Comparison of ENCODE assay signal across 25 cellular contexts in the genomic region with DNA sequence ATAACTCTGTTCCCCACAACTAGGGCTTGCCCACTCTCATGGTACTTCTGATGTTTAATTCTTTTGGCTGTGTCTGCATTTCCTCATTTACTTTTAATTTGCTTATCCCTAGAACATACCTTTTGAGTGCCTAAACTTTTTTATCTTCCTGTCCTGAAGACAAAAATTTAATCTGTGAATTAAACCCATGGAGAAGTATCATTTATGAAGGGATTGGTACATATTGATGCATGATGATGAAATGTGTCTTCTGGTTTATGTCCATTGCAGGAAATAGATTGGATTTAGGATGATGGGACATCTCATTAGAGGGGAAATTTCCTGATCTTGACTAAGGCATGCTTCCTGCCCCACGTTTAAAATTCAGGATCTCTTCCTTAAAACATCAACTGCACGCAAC.
DNase-seq lines count a peak whose midpoint lies in the region; ATAC-seq and TF ChIP-seq lines count a peak whose summit lies in the region.
"Had no signal": no experiment of that assay in that cellular context is flagged by ENCODE, and none has a peak within 500 bp of the region (broad histone marks: within the 10 kb centered on the region; RNA-seq: fewer than 3 reads in every experiment).

No MANE protein-coding gene starts in this region.

- peaks cover 4% of the 10 kb centered on the region for H3K36me3 ChIP-seq in breast epithelium
- H3K36me3 ChIP-seq in muscle layer of duodenum (ENCODE audit: control insufficient read depth in 1 of 2, insufficient read depth in 2 of 2, low read length in 2 of 2): peaks cover 0 to 11% of the 10 kb centered on the region in 2 donors
- H3K36me3 ChIP-seq in uterus: no peaks in the 10 kb centered on the region
- H3K36me3 ChIP-seq: Peyer's patch had no signal

- peaks cover 44% of the 10 kb centered on the region for H3K4me1 Mint-ChIP-seq in MCF 10A (ENCODE audit: insufficient read depth, unreplicated experiment)
- H3K4me1 Mint-ChIP-seq: stimulated activated naive B cell treated with anti-CD40 and anti-IgM and Interleukin-4, amounts not matched to agents 10 μg/mL and 1 μg/mL and 100 μg/mL, for 72 hours had no signal

- TF ChIP-seq CTCF in MCF 10A (IDR thresholded peaks at IDR 0.05; ENCODE audit: unreplicated experiment) (no peak), breast epithelium (IDR thresholded peaks at IDR 0.05) (no peak), uterus (IDR thresholded peaks at IDR 0.05) (no peak)

- POLR2A ChIA-PET in MCF 10A (lab: Yijun Ruan, JAX): interaction anchor here (1.0 to 7.6 kb wide), 10 partner anchors 24 to 254 kb away, joined by 3 to 102 read pairs (median 4); partner anchors contain the start of gene IGF1R

- DNase-seq in MCF 10A (ENCODE audit: unreplicated experiment) (no peak), breast epithelium (ENCODE audit: low spot score in 2 of 2) (no peak), epithelial cell of prostate (ENCODE audit: low read depth, low spot score) (no peak), uterus (no peak), GDM1 (lab: John Stamatoyannopoulos, UW) (no peak)
- no peak for DNase-seq in activated CD8-positive, alpha-beta memory T cell treated with anti-CD3 and anti-CD28 coated beads for 24 hours
- DNase-seq: activated CD4-positive, CD25-positive, alpha-beta regulatory T cell treated with anti-CD3 and anti-CD28 coated beads, Interleukin-2, amount 50 U/mL, for 72 hours; activated naive CD4-positive, alpha-beta T cell treated with anti-CD3 and anti-CD28 coated beads, Interleukin-2, amount 50 U/mL, for 16 hours; activated T-cell treated with anti-CD3 and anti-CD28 coated beads, Interleukin-2, amount 50 U/mL, for 72 hours; body of pancreas; Calu3; H7; mucosa of descending colon; MV-4-11; NCI-H1694 treated with DMSO at 0.1 percent for 48 hours; NCI-H2227 treated with DMSO at 0.1 percent for 48 hours; Peyer's patch; retina; stimulated activated naive B cell treated with anti-CD40 and anti-IgM and Interleukin-4, amounts not matched to agents 10 μg/mL and 1 μg/mL and 100 μg/mL, for 72 hours; upper lobe of left lung had no signal

- no TSS peak for BruUV-seq in MCF 10A (replicated peaks; lab: Mats Ljungman, UMichigan)

- H3K9me3 ChIP-seq in breast epithelium (no peaks in the 10 kb centered on the region), muscle layer of duodenum (ENCODE audit: control insufficient read depth in 1 of 2, low read length in 2 of 2) (no peaks in the 10 kb centered on the region), uterus (no peaks in the 10 kb centered on the region)
- H3K9me3 ChIP-seq: body of pancreas, mucosa of descending colon, Peyer's patch, upper lobe of left lung had no signal

- no peaks in the 10 kb centered on the region for H3K27me3 Mint-ChIP-seq in MCF 10A (ENCODE audit: insufficient read depth, unreplicated experiment)
- H3K27me3 Mint-ChIP-seq: stimulated activated naive B cell treated with anti-CD40 and anti-IgM and Interleukin-4, amounts not matched to agents 10 μg/mL and 1 μg/mL and 100 μg/mL, for 72 hours had no signal

- H3K27me3 ChIP-seq in breast epithelium (no peaks in the 10 kb centered on the region), muscle layer of duodenum (ENCODE audit: low read depth, low read length) (no peaks in the 10 kb centered on the region), uterus (no peaks in the 10 kb centered on the region)
- H3K27me3 ChIP-seq: body of pancreas, Peyer's patch, upper lobe of left lung had no signal

- H3K4me3 Mint-ChIP-seq in MCF 10A (ENCODE audit: unreplicated experiment): no peak overlapping the region
- H3K4me3 Mint-ChIP-seq: activated T-cell treated with anti-CD3 and anti-CD28 coated beads, Interleukin-2, amount 50 U/mL, for 72 hours; stimulated activated naive B cell treated with anti-CD40 and anti-IgM and Interleukin-4, amounts not matched to agents 10 μg/mL and 1 μg/mL and 100 μg/mL, for 72 hours had no signal

- H3K36me3 Mint-ChIP-seq in MCF 10A (ENCODE audit: insufficient read depth, unreplicated experiment): peaks cover 31% of the 10 kb centered on the region

- ATAC-seq in HG03139 (IDR thresholded peaks at IDR 0.05; ENCODE audit: unreplicated experiment): no peak
- ATAC-seq: activated T-cell treated with anti-CD3 and anti-CD28 coated beads, Interleukin-2, amount 50 U/mL, for 72 hours; body of pancreas; K562; mucosa of descending colon; stimulated activated naive B cell treated with anti-CD40 and anti-IgM and Interleukin-4, amounts not matched to agents 10 μg/mL and 1 μg/mL and 100 μg/mL, for 72 hours had no signal

- CTCF ChIA-PET in MCF 10A (lab: Yijun Ruan, JAX): interaction anchor here (0.6 to 1.0 kb wide), 4 partner anchors 16 to 232 kb away, joined by 3 to 5 read pairs (median 4); no protein-coding TSS in a partner anchor

- H3K4me1 ChIP-seq in breast epithelium: peaks cover 0 to 3% of the 10 kb centered on the region in 2 donors
- peaks cover 0 to 8% of the 10 kb centered on the region in 2 donors for H3K4me1 ChIP-seq in muscle layer of duodenum (ENCODE audit: control insufficient read depth in 1 of 2, insufficient read depth in 2 of 2, low read length in 2 of 2)
- H3K4me1 ChIP-seq in uterus: no peaks in the 10 kb centered on the region
- H3K4me1 ChIP-seq: Peyer's patch had no signal

- no peak overlapping the region for H3K27ac ChIP-seq in breast epithelium
- H3K27ac ChIP-seq in epithelial cell of prostate: peak overlapping the region; percentile 94
- H3K27ac ChIP-seq in muscle layer of duodenum (ENCODE audit: low read length): peak overlapping the region; percentile 53
- peak overlapping the region; percentile 56 to 71 for H3K27ac ChIP-seq in uterus
- H3K27ac ChIP-seq: 22Rv1, body of pancreas had no signal

- no peak for TF ChIP-seq POLR2A in breast epithelium (IDR thresholded peaks at IDR 0.05)
- TF ChIP-seq POLR2A in uterus (IDR thresholded peaks at IDR 0.05): no peak

- peak overlapping the region; percentile 95 for H3K27ac Mint-ChIP-seq in MCF 10A (ENCODE audit: low read depth, unreplicated experiment)
- H3K27ac Mint-ChIP-seq: activated T-cell treated with anti-CD3 and anti-CD28 coated beads, Interleukin-2, amount 50 U/mL, for 72 hours; stimulated activated naive B cell treated with anti-CD40 and anti-IgM and Interleukin-4, amounts not matched to agents 10 μg/mL and 1 μg/mL and 100 μg/mL, for 72 hours had no signal

- intact Hi-C loops in MCF 10A (cut with micrococcal nuclease): no loop called here
- intact Hi-C loops in breast epithelium (cut with DNase I; ENCODE audit: low total_unique reads): no loop called here
- intact Hi-C loops in uterus (cut with DNase I; ENCODE audit: low total_unique reads): no loop called here

- H3K4me3 ChIP-seq in breast epithelium (no peak overlapping the region), muscle layer of duodenum (ENCODE audit: low read depth in 1 of 2, low read length in 2 of 2) (no peak overlapping the region), uterus (no peak overlapping the region)
- H3K4me3 ChIP-seq: body of pancreas, coronary artery, K562, mucosa of descending colon, Peyer's patch, upper lobe of left lung had no signal

- no peaks in the 10 kb centered on the region for H3K9me3 Mint-ChIP-seq in MCF 10A (ENCODE audit: unreplicated experiment)
- H3K9me3 Mint-ChIP-seq: activated T-cell treated with anti-CD3 and anti-CD28 coated beads, Interleukin-2, amount 50 U/mL, for 72 hours; stimulated activated naive B cell treated with anti-CD40 and anti-IgM and Interleukin-4, amounts not matched to agents 10 μg/mL and 1 μg/mL and 100 μg/mL, for 72 hours had no signal

Comparison
In these comparisons a context has a peak if more than half of its experiments do, and no peak if none do; other contexts are left out.
1. H3K27ac ChIP-seq: peak in epithelial cell of prostate (single experiment), muscle layer of duodenum (single experiment) and uterus (2 of 2); none in breast epithelium (0 of 2).